20 cellular contexts compared by ENCODE assay signal in the genomic region with DNA sequence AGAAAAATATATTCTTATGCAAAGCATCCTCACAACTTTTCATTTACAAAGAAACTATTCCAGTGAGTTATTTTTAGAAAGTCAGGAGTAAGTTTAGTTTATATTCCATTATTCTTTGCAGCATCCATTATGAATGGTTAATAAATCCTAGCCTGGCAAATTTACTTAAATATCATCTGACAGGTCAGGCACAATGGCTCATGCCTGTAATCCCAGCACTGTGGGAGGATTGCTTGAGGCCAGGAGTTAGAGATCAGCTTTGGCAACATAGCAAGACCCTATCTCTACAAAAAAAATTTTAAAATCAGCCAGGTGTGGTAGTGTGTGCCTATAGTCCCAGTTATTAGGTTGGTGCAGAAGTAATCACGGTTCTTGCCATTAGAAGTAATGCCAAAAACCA. TPM values are rescaled to one million over a fixed set of nuclear protein-coding genes. Genes with fewer than 3 reads are reported as not detected.
"Had no signal": no experiment of that assay in that cellular context is flagged by ENCODE, and none has a peak within 500 bp of the region (broad histone marks: within the 10 kb centered on the region; RNA-seq: fewer than 3 reads in every experiment).

No MANE protein-coding gene starts in this region.

- H3K27me3 ChIP-seq: esophagus muscularis mucosa, gastrocnemius medialis, heart right ventricle, pancreas, right lobe of liver, stomach had no signal

- H3K27ac Mint-ChIP-seq: nephron had no signal

- H3K36me3 ChIP-seq: pancreas, prostate gland, right lobe of liver, thoracic aorta had no signal

- H3K27ac ChIP-seq: epithelial cell of prostate, heart right ventricle, pancreas, prostate gland, right lobe of liver, stomach, thoracic aorta had no signal

- H3K4me3 Mint-ChIP-seq: nephron had no signal

- DNase-seq: effector memory CD4-positive, alpha-beta T cell; gastrocnemius medialis; heart right ventricle; hypothalamus; kidney glomerular epithelial cell; mesendoderm; occipital lobe; pancreas; retina; right lobe of liver; stimulated activated CD4-positive, alpha-beta T cell treated with anti-CD3 and anti-CD28 coated beads, Interleukin-4, amount 100 ng/mL, for 4 hours; stimulated activated naive CD4-positive, alpha-beta T cell; stomach; substantia nigra; trophoblast cell had no signal

- ATAC-seq: gastrocnemius medialis, heart right ventricle, pancreas, right lobe of liver had no signal

- H3K9me3 ChIP-seq: esophagus muscularis mucosa, gastrocnemius medialis, heart right ventricle, pancreas, prostate gland, right lobe of liver, stomach, thoracic aorta had no signal

- H3K4me3 ChIP-seq: esophagus muscularis mucosa, gastrocnemius medialis, heart right ventricle, pancreas, prostate gland, right lobe of liver, stomach, thoracic aorta had no signal

- H3K9me3 Mint-ChIP-seq: nephron had no signal

RNA-seq across cellular contexts. Expression of a gene that starts 12.9 kb away (rescaled TPM):
- total RNA-seq: occipital lobe had no signal
